11 cellular contexts compared by ENCODE assay signal in genomic region chr1:79711001-79711431, GRCh38.
DNase-seq lines count a peak whose midpoint lies in the region; ATAC-seq and TF ChIP-seq lines count a peak whose summit lies in the region.
"Had no signal": no experiment of that assay in that cellular context is flagged by ENCODE, and none has a peak within 500 bp of the region (broad histone marks: within the 10 kb centered on the region; RNA-seq: fewer than 3 reads in every experiment).

No MANE protein-coding gene starts in this region.

- DNase-seq in naive B cell: peak; percentile 22
- DNase-seq in inferior parietal cortex (ENCODE audit: extremely low spot score): no peak
- no peak for DNase-seq in nucleus accumbens (lab: John Stamatoyannopoulos, UW)
- no peak for DNase-seq in right atrium auricular region (ENCODE audit: low spot score)
- DNase-seq in activated naive CD4-positive, alpha-beta T cell treated with Interleukin-2 at 50 U/mL for 16 hours: no peak
- DNase-seq: amygdala, NCI-H1436 treated with DMSO at 0.1 percent for 48 hours, T1000 had no signal

- peak overlapping the region; percentile 82 for H3K4me2 ChIP-seq in KMS-11

- H2AFZ ChIP-seq in KMS-11 (ENCODE audit: low read depth): peak overlapping the region; percentile 74

- peak overlapping the region; percentile 90 for H3K9ac ChIP-seq in KMS-11

- H3K4me1 Mint-ChIP-seq in naive B cell: peaks cover 0 to 10% (median 4%) of the 10 kb centered on the region in 3 donors

- peaks cover 57% of the 10 kb centered on the region for H3K4me1 ChIP-seq in KMS-11 (ENCODE audit: low read depth, poor library complexity, severe bottlenecking)
- no peaks in the 10 kb centered on the region for H3K4me1 ChIP-seq in right atrium auricular region

- TF ChIP-seq CTCF in KMS-11 (conservative IDR thresholded peaks at IDR 0.05; ENCODE audit: low read depth, low read length) (no peak), right atrium auricular region (IDR thresholded peaks at IDR 0.05) (no peak)

- H3K9me3 ChIP-seq in right atrium auricular region: no peaks in the 10 kb centered on the region

- no peaks in the 10 kb centered on the region for H3K79me2 ChIP-seq in KMS-11 (ENCODE audit: insufficient read depth, low read depth)

- no peaks in the 10 kb centered on the region for H4K20me1 ChIP-seq in KMS-11 (ENCODE audit: insufficient read depth)

- peak; percentile 93 for ATAC-seq in GM18909 (IDR thresholded peaks at IDR 0.05; ENCODE audit: poor library complexity, unreplicated experiment)
- peak; percentile 90 for ATAC-seq in HG02763 (IDR thresholded peaks at IDR 0.05; ENCODE audit: unreplicated experiment)
- ATAC-seq in naive B cell (ENCODE audit: low read depth in 2 of 2): peak; percentile 77 to 86

- H3K27ac Mint-ChIP-seq in naive B cell: peak overlapping the region in 5 of 6 donors; percentile 43 to 95 (median 67)

- peak overlapping the region in 2 of 8 donors; percentile 14 to 20 for H3K4me3 Mint-ChIP-seq in naive B cell

- no peaks in the 10 kb centered on the region for H3K36me3 Mint-ChIP-seq in naive B cell

- H3K9me3 Mint-ChIP-seq in naive B cell: peaks cover 0 to 2% (median 0%) of the 10 kb centered on the region in 7 donors

- H3K27ac ChIP-seq in KMS-11 (peak overlapping the region; percentile 100), right atrium auricular region (no peak overlapping the region)

- H3K4me3 ChIP-seq in KMS-11 (IDR thresholded peaks at IDR 0.05; ENCODE audit: insufficient read depth, low read depth, low read length) (no peak overlapping the region), right atrium auricular region (no peak overlapping the region)

- H3K27me3 ChIP-seq in KMS-11 (ENCODE audit: insufficient read depth, low read depth) (no peaks in the 10 kb centered on the region), right atrium auricular region (no peaks in the 10 kb centered on the region)

- H3K36me3 ChIP-seq in KMS-11 (ENCODE audit: insufficient read depth): no peaks in the 10 kb centered on the region
- no peaks in the 10 kb centered on the region for H3K36me3 ChIP-seq in right atrium auricular region

- H3K27me3 Mint-ChIP-seq in naive B cell: no peaks in the 10 kb centered on the region
